14 cellular contexts compared by ENCODE assay signal in genomic region chr6:4382362-4382853, GRCh38.
DNase-seq lines count a peak whose midpoint lies in the region; ATAC-seq and TF ChIP-seq lines count a peak whose summit lies in the region.
"Had no signal": no experiment of that assay in that cellular context is flagged by ENCODE, and none has a peak within 500 bp of the region (broad histone marks: within the 10 kb centered on the region; RNA-seq: fewer than 3 reads in every experiment).

No MANE protein-coding gene starts in this region.

- no peaks in the 10 kb centered on the region for H3K27me3 Mint-ChIP-seq in MCF 10A (ENCODE audit: insufficient read depth, unreplicated experiment)
- peaks cover 2% of the 10 kb centered on the region for H3K27me3 Mint-ChIP-seq in endodermal cell (ENCODE audit: insufficient read depth)
- no peaks in the 10 kb centered on the region for H3K27me3 Mint-ChIP-seq in activated CD8-positive, alpha-beta T cell treated with anti-CD3 and anti-CD28 coated beads, Interleukin-2, amount 10 ng/mL, durations not matched to agents 7 days and 5 days (ENCODE audit: low read depth)

- no peak overlapping the region for H3K14ac ChIP-seq in trophoblast cell (ENCODE audit: low read length)

- peaks cover 7% of the 10 kb centered on the region for H3K79me1 ChIP-seq in trophoblast cell (ENCODE audit: low read length)

- H3K4me3 ChIP-seq in breast epithelium (no peak overlapping the region), endodermal cell (ENCODE audit: low read length) (no peak overlapping the region), trophoblast cell (ENCODE audit: low read depth, low read length) (peak overlapping the region; percentile 32)
- H3K4me3 ChIP-seq: BLaER1 had no signal

- H3K9ac ChIP-seq in endodermal cell (ENCODE audit: extremely low read depth, low read length, poor library complexity, severe bottlenecking) (no peak overlapping the region), trophoblast cell (ENCODE audit: low read length) (no peak overlapping the region)
- H3K9ac ChIP-seq: BLaER1 had no signal

- no peaks in the 10 kb centered on the region for H3K36me3 ChIP-seq in breast epithelium
- H3K36me3 ChIP-seq in endodermal cell (ENCODE audit: control insufficient read depth, insufficient read depth, low read length): no peaks in the 10 kb centered on the region
- no peaks in the 10 kb centered on the region for H3K36me3 ChIP-seq in trophoblast cell (ENCODE audit: control insufficient read depth in 1 of 2, insufficient read depth in 2 of 2, low read length in 2 of 2)
- H3K36me3 ChIP-seq: BLaER1 had no signal

- CTCF ChIA-PET in MCF 10A (lab: Yijun Ruan, JAX): no interaction called here
- CTCF ChIA-PET in activated CD8-positive, alpha-beta T cell treated with anti-CD3 and anti-CD28 coated beads, Interleukin-2, amount 10 ng/mL, durations not matched to agents 7 days and 5 days (lab: Charles Lee): no interaction called here

- H3K27me3 ChIP-seq in breast epithelium: no peaks in the 10 kb centered on the region
- no peaks in the 10 kb centered on the region for H3K27me3 ChIP-seq in endodermal cell (ENCODE audit: control insufficient read depth, insufficient read depth, low read length, poor library complexity, severe bottlenecking)
- H3K27me3 ChIP-seq in trophoblast cell (ENCODE audit: insufficient read depth, low read length): no peaks in the 10 kb centered on the region
- H3K27me3 ChIP-seq: BLaER1 had no signal

- no peak for DNase-seq in MCF 10A (ENCODE audit: unreplicated experiment)
- DNase-seq in breast epithelium (ENCODE audit: low spot score in 2 of 2): no peak
- DNase-seq in endodermal cell: peak; percentile 26
- no peak for DNase-seq in trophoblast cell
- DNase-seq in NCI-H2196 treated with DMSO at 0.1 percent for 48 hours (lab: John Stamatoyannopoulos, UW; ENCODE audit: unreplicated experiment): no peak
- no peak for DNase-seq in activated CD8-positive, alpha-beta T cell treated with anti-CD3 and anti-CD28 coated beads, Interleukin-2, amount 10 ng/mL, durations not matched to agents 7 days and 5 days
- no peak for DNase-seq in middle frontal gyrus (ENCODE audit: extremely low spot score, low spot score)
- DNase-seq: AML-193; Caco-2; CD8-positive, alpha-beta memory T cell; DND-41; GDM1 had no signal

- H4K91ac ChIP-seq in trophoblast cell (ENCODE audit: low read depth, low read length): no peak overlapping the region

- H3K4me1 Mint-ChIP-seq in MCF 10A (ENCODE audit: insufficient read depth, unreplicated experiment) (peaks cover 5% of the 10 kb centered on the region), endodermal cell (no peaks in the 10 kb centered on the region)
- no peaks in the 10 kb centered on the region for H3K4me1 Mint-ChIP-seq in activated CD8-positive, alpha-beta T cell treated with anti-CD3 and anti-CD28 coated beads, Interleukin-2, amount 10 ng/mL, durations not matched to agents 7 days and 5 days (ENCODE audit: low read depth)
- H3K4me1 Mint-ChIP-seq: CD8-positive, alpha-beta memory T cell had no signal

- H4K8ac ChIP-seq in trophoblast cell (ENCODE audit: low read depth, low read length): no peak overlapping the region

- no peak overlapping the region for H2BK5ac ChIP-seq in trophoblast cell (ENCODE audit: low read depth, low read length, poor library complexity)

- no peak for TF ChIP-seq POLR2A in breast epithelium (IDR thresholded peaks at IDR 0.05)

- no peak for ATAC-seq in activated CD8-positive, alpha-beta T cell treated with anti-CD3 and anti-CD28 coated beads, Interleukin-2, amount 10 ng/mL, durations not matched to agents 7 days and 5 days

- POLR2A ChIA-PET in MCF 10A (lab: Yijun Ruan, JAX): no interaction called here
- POLR2A ChIA-PET in activated CD8-positive, alpha-beta T cell treated with anti-CD3 and anti-CD28 coated beads, Interleukin-2, amount 10 ng/mL, durations not matched to agents 7 days and 5 days (lab: Charles Lee): no interaction called here

- H3K27ac ChIP-seq in breast epithelium: no peak overlapping the region
- H3K27ac ChIP-seq in endodermal cell (ENCODE audit: low read depth, low read length): no peak overlapping the region
- no peak overlapping the region for H3K27ac ChIP-seq in trophoblast cell (ENCODE audit: low read depth, low read length)
- H3K27ac ChIP-seq: 22Rv1, BLaER1 had no signal

- no TSS peak for BruUV-seq in MCF 10A (replicated peaks; lab: Mats Ljungman, UMichigan)

- H2BK120ac ChIP-seq in trophoblast cell (ENCODE audit: insufficient read depth, low read length, poor library complexity): no peak overlapping the region

- H3K18ac ChIP-seq in trophoblast cell (ENCODE audit: low read length): no peak overlapping the region

- no peak overlapping the region for H3K4ac ChIP-seq in trophoblast cell (ENCODE audit: low read depth, low read length)

- H2BK12ac ChIP-seq in trophoblast cell (ENCODE audit: low read length): no peak overlapping the region

- no peaks in the 10 kb centered on the region for H3K79me2 ChIP-seq in trophoblast cell (ENCODE audit: control insufficient read depth, insufficient read depth, low read length, poor library complexity)

- WGBS in endodermal cell (ENCODE audit: insufficient coverage in 1 of 2, insufficient read length in 1 of 2), 2 experiments: 90 to 94% methylated on average over 2 to 3 of the region's 3 CpGs
- no CpG with 5 or more reads among the region's 3 CpGs for WGBS in trophoblast cell (ENCODE audit: extremely low coverage, insufficient coverage, insufficient read length)

- no peaks in the 10 kb centered on the region for H3K4me1 ChIP-seq in breast epithelium
- H3K4me1 ChIP-seq in endodermal cell (ENCODE audit: control insufficient read depth, insufficient read depth, low read length): no peaks in the 10 kb centered on the region
- H3K4me1 ChIP-seq in trophoblast cell (ENCODE audit: control insufficient read depth in 1 of 2, insufficient read depth in 2 of 2, low read length in 2 of 2): peaks cover 0 to 2% of the 10 kb centered on the region in 2 experiments
- H3K4me1 ChIP-seq: BLaER1, Caco-2 had no signal

- no peak overlapping the region for H3K23ac ChIP-seq in trophoblast cell (ENCODE audit: low read length)

- H3K9me3 Mint-ChIP-seq in MCF 10A (ENCODE audit: unreplicated experiment) (peaks cover 7% of the 10 kb centered on the region), endodermal cell (peaks cover 31% of the 10 kb centered on the region)
- H3K9me3 Mint-ChIP-seq in activated CD8-positive, alpha-beta T cell treated with anti-CD3 and anti-CD28 coated beads, Interleukin-2, amount 10 ng/mL, durations not matched to agents 7 days and 5 days (ENCODE audit: insufficient read depth): peaks cover 14% of the 10 kb centered on the region

- H2AFZ ChIP-seq in trophoblast cell (ENCODE audit: insufficient read depth, low read length, poor library complexity): no peak overlapping the region

- H3K4me2 ChIP-seq in trophoblast cell (ENCODE audit: low read length): no peak overlapping the region
- H3K4me2 ChIP-seq: BLaER1 had no signal

- no peak overlapping the region for H4K12ac ChIP-seq in trophoblast cell (ENCODE audit: low read depth, low read length)

- intact Hi-C loops in MCF 10A (cut with micrococcal nuclease): no loop called here
- intact Hi-C loops in breast epithelium (cut with DNase I; ENCODE audit: low total_unique reads): loop anchor here (10.0 kb wide), 1 partner anchor 898 kb away; no protein-coding TSS in a partner anchor

- H3K9me3 ChIP-seq in breast epithelium (peaks cover 11 to 18% of the 10 kb centered on the region in 2 donors), endodermal cell (ENCODE audit: control insufficient read depth, low read length) (peaks cover 30% of the 10 kb centered on the region), trophoblast cell (ENCODE audit: insufficient read depth, low read depth, low read length) (peaks cover 12% of the 10 kb centered on the region)

- no peak overlapping the region for H2AK5ac ChIP-seq in trophoblast cell (ENCODE audit: low read length)

- TF ChIP-seq CTCF in MCF 10A (IDR thresholded peaks at IDR 0.05; ENCODE audit: unreplicated experiment) (no peak), breast epithelium (IDR thresholded peaks at IDR 0.05) (no peak), endodermal cell (conservative IDR thresholded peaks at IDR 0.05) (no peak)

- H3K4me3 Mint-ChIP-seq in MCF 10A (ENCODE audit: unreplicated experiment): no peak overlapping the region
- no peak overlapping the region for H3K4me3 Mint-ChIP-seq in endodermal cell
- H3K4me3 Mint-ChIP-seq in activated CD8-positive, alpha-beta T cell treated with anti-CD3 and anti-CD28 coated beads, Interleukin-2, amount 10 ng/mL, durations not matched to agents 7 days and 5 days: no peak overlapping the region
- H3K4me3 Mint-ChIP-seq: CD8-positive, alpha-beta memory T cell had no signal

- H3K36me3 Mint-ChIP-seq in MCF 10A (ENCODE audit: insufficient read depth, unreplicated experiment): no peaks in the 10 kb centered on the region
- H3K36me3 Mint-ChIP-seq in endodermal cell (ENCODE audit: low read depth): no peaks in the 10 kb centered on the region
- H3K36me3 Mint-ChIP-seq in activated CD8-positive, alpha-beta T cell treated with anti-CD3 and anti-CD28 coated beads, Interleukin-2, amount 10 ng/mL, durations not matched to agents 7 days and 5 days (ENCODE audit: low read depth): no peaks in the 10 kb centered on the region

- H3K27ac Mint-ChIP-seq in MCF 10A (ENCODE audit: low read depth, unreplicated experiment) (peak overlapping the region; percentile 78), endodermal cell (no peak overlapping the region)
- no peak overlapping the region for H3K27ac Mint-ChIP-seq in activated CD8-positive, alpha-beta T cell treated with anti-CD3 and anti-CD28 coated beads, Interleukin-2, amount 10 ng/mL, durations not matched to agents 7 days and 5 days
- H3K27ac Mint-ChIP-seq: CD8-positive, alpha-beta memory T cell had no signal
